11 cellular contexts compared by ENCODE assay signal in genomic region chr2:191202881-191203397, GRCh38. TPM values are rescaled to one million over a fixed set of nuclear protein-coding genes. Genes with fewer than 3 reads are reported as not detected.
DNase-seq lines count a peak whose midpoint lies in the region; ATAC-seq, FAIRE-seq and TF ChIP-seq lines count a peak whose summit lies in the region.
"Had no signal": no experiment of that assay in that cellular context is flagged by ENCODE, and none has a peak within 500 bp of the region (broad histone marks: within the 10 kb centered on the region; RNA-seq: fewer than 3 reads in every experiment).

No MANE protein-coding gene starts in this region.

- peaks cover 6% of the 10 kb centered on the region; the same call in 1 of the 3 replicates for H3K9me3 ChIP-seq in A549
- H3K9me3 ChIP-seq in GM12878 (replicated peaks; ENCODE audit: control insufficient read depth, insufficient read depth, low read length): no peaks in the 10 kb centered on the region; the same call in 2 of the 3 replicates
- H3K9me3 ChIP-seq in left lung: no peaks in the 10 kb centered on the region

- H3K4me1 ChIP-seq in A549 (0 out of 3 replicates have a peak, but pooled peaks cover 4% of the 10 kb centered on the region), GM12878 (ENCODE audit: control insufficient read depth, insufficient read depth, low read length) (no peaks in the 10 kb centered on the region), left lung (peaks cover 11 to 30% of the 10 kb centered on the region in 2 donors)

- TF ChIP-seq CTCF in A549 (IDR thresholded peaks at IDR 0.05) (no peak), GM12878 (IDR thresholded peaks at IDR 0.05 in 2 of 3, conservative IDR thresholded peaks at IDR 0.05 in 1 of 3; ENCODE audit: control insufficient read depth in 2 of 3, extremely low read depth in 1 of 3, insufficient read depth in 1 of 3, low read depth in 3 of 3, low read length in 3 of 3) (no peak), left lung (IDR thresholded peaks at IDR 0.05) (no peak)

- no peaks in the 10 kb centered on the region for H3K79me2 ChIP-seq in GM12878 (ENCODE audit: control insufficient read depth, insufficient read depth, low read length)

- ATAC-seq in A549 (no peak), HG02759 (IDR thresholded peaks at IDR 0.05; ENCODE audit: unreplicated experiment) (peak; percentile 33), GM12878 (peak; percentile 52), left lung (peak; percentile 48), HG02973 (IDR thresholded peaks at IDR 0.05; ENCODE audit: unreplicated experiment) (no peak)

- no TSS peak for BruUV-seq in GM12878 (replicated peaks; lab: Mats Ljungman, UMichigan)

- POLR2A ChIA-PET in A549 (lab: Yijun Ruan, JAX) (no interaction called here), GM12878 (lab: Charles Lee) (no interaction called here)

- FAIRE-seq in A549 (lab: Jason Lieb, UNC): no peak
- no peak for FAIRE-seq in GM12878 (lab: Jason Lieb, UNC)

- H3K4me3 ChIP-seq in A549 (no peak overlapping the region), GM12878 (no peak overlapping the region), left lung (no peak overlapping the region)

- H3K4me2 ChIP-seq in A549: no peak overlapping the region
- no peak overlapping the region for H3K4me2 ChIP-seq in GM12878 (ENCODE audit: control insufficient read depth, insufficient read depth)

- SMC1A ChIA-PET in GM12878 (lab: Charles Lee; ENCODE audit: uncharacterized antibody, unreplicated experiment): no interaction called here

- no peak for TF ChIP-seq EP300 in A549 (IDR thresholded peaks at IDR 0.05)
- TF ChIP-seq EP300 in GM12878 (IDR thresholded peaks at IDR 0.05; ENCODE audit: borderline replicate concordance in 1 of 2, control insufficient read depth in 1 of 2, low read depth in 2 of 2, low read length in 2 of 2): no peak

- H3K27me3 ChIP-seq in GM12878 (replicated peaks in 1 of 2; ENCODE audit: control insufficient read depth in 2 of 2, insufficient read depth in 2 of 2, low read length in 1 of 2) (no peaks in the 10 kb centered on the region), left lung (no peaks in the 10 kb centered on the region)

- no peaks in the 10 kb centered on the region for H3K36me3 ChIP-seq in GM12878 (ENCODE audit: control insufficient read depth in 2 of 2, insufficient read depth in 2 of 2, low read length in 1 of 2)
- H3K36me3 ChIP-seq in left lung: no peaks in the 10 kb centered on the region

- TF ChIP-seq POLR2A in A549 (IDR thresholded peaks at IDR 0.05; ENCODE audit: low read length) (no peak), GM12878 (IDR thresholded peaks at IDR 0.05; ENCODE audit: low read depth, low read length) (no peak)

- intact Hi-C loops in GM12878 (cut with micrococcal nuclease; ENCODE audit: unreplicated experiment): no loop called here
- intact Hi-C loops in left lung (cut with DNase I): no loop called here

- H2AFZ ChIP-seq in GM12878 (ENCODE audit: control insufficient read depth, low read depth, low read length): no peak overlapping the region

- peak overlapping the region; percentile 34 to 37; a peak in 4 of 6 replicates for H3K27ac ChIP-seq in A549
- no peak overlapping the region for H3K27ac ChIP-seq in GM12878 (ENCODE audit: control insufficient read depth, insufficient read depth)
- H3K27ac ChIP-seq in left lung: peak overlapping the region; percentile 42 to 70

- DNase-seq in A549 (ENCODE audit: low read depth in 1 of 2, low spot score in 1 of 2) (no peak), GM12878 (ENCODE audit: low read depth, low spot score) (no peak), left lung (no peak), hypothalamus (lab: John Stamatoyannopoulos, UW) (no peak), putamen (ENCODE audit: low spot score) (no peak)
- DNase-seq in activated CD4-positive, alpha-beta T cell treated with anti-CD3 and anti-CD28 coated beads, Interleukin-2, amount 50 U/mL, for 4 hours: no peak
- DNase-seq: Calu3, NCI-H2081 treated with DMSO at 0.1 percent for 48 hours, T-helper 9 cell had no signal

- H4K20me1 ChIP-seq in GM12878 (ENCODE audit: control insufficient read depth, insufficient read depth): no peaks in the 10 kb centered on the region

- H3K9ac ChIP-seq in GM12878 (ENCODE audit: control insufficient read depth, insufficient read depth, low read length): no peak overlapping the region

- in situ Hi-C loops in GM12878 (cut with MboI): no loop called here

- TF ChIP-seq RAD21 in A549 (conservative IDR thresholded peaks at IDR 0.05 in 1 of 2, IDR thresholded peaks at IDR 0.05 in 1 of 2) (no peak), GM12878 (IDR thresholded peaks at IDR 0.05; ENCODE audit: insufficient read depth, low read depth, low read length) (no peak)

- 79% methylated on average over 5 of the region's 5 CpGs for WGBS in A549 (ENCODE audit: missing lambda C conversion rate)
- WGBS in GM12878 (ENCODE audit: insufficient coverage, insufficient replicate concordance, low lambda C conversion rate, missing lambda C conversion rate): 57% methylated on average over 5 of the region's 5 CpGs

- RAD21 ChIA-PET in GM12878 (lab: Charles Lee; ENCODE audit: unreplicated experiment): no interaction called here

- CTCF ChIA-PET in A549 (lab: Yijun Ruan, JAX) (no interaction called here), GM12878 (lab: Yijun Ruan, JAX) (no interaction called here)

TF ChIP-seq in A549, 52 proteins besides CTCF, POLR2A, EP300 and RAD21:
- no peak for TF ChIP-seq MYC (IDR thresholded peaks at IDR 0.05; ENCODE audit: borderline replicate concordance, low read length)
- TF ChIP-seq CHD2 (IDR thresholded peaks at IDR 0.05; ENCODE audit: low read length, partially characterized antibody): no peak
- TF ChIP-seq EHMT2 (IDR thresholded peaks at IDR 0.05; ENCODE audit: low read depth): no peak

TF ChIP-seq in GM12878, 131 proteins besides CTCF, POLR2A, EP300 and RAD21 (continues in another document):
- TF ChIP-seq NR2C2 (IDR thresholded peaks at IDR 0.05; ENCODE audit: borderline replicate concordance, control insufficient read depth, insufficient read length, low read depth): no peak
- TF ChIP-seq TCF7 (IDR thresholded peaks at IDR 0.05; ENCODE audit: borderline replicate concordance): no peak
- no peak for TF ChIP-seq WRNIP1 (IDR thresholded peaks at IDR 0.05; ENCODE audit: borderline replicate concordance, low read depth, low read length)
- TF ChIP-seq CBFB (IDR thresholded peaks at IDR 0.05; ENCODE audit: low read depth): no peak
- no peak for TF ChIP-seq FOXK2 (IDR thresholded peaks at IDR 0.05)
- TF ChIP-seq GABPA (IDR thresholded peaks at IDR 0.05; ENCODE audit: low read depth): no peak
- TF ChIP-seq CREB1 (IDR thresholded peaks at IDR 0.05; ENCODE audit: low read depth): no peak
- TF ChIP-seq MEF2A (IDR thresholded peaks at IDR 0.05; ENCODE audit: insufficient read depth, low read depth, low read length): no peak
- no peak for TF ChIP-seq FOS (IDR thresholded peaks at IDR 0.05; ENCODE audit: borderline replicate concordance, extremely low read depth, insufficient read length)

RNA-seq across cellular contexts. Expression of gene MYO1B, which starts 42.3 kb away (rescaled TPM):
- polyA plus RNA-seq in A549 (2011; rRNA removed) (154 and 159 TPM in 2 replicates), A549 (2017; fragmentation: RNase III; extraction: RNeasy Plus Mini Kit Qiagen cat#74134 plus additional on column Dnase treatment) (77.7 to 96.4 TPM (median 77.9 TPM) in 3 replicates), GM12878 (2011; rRNA removed) (0.10 TPM in 2 replicates), GM12878 (2014; fragmentation: Illumina TruSeq; extraction: Trizol) (2.8 and 4.2 TPM in 2 replicates), GM12878 (2014; fragmentation: Nextera tagmentation; extraction: Ambion mirVana) (under 1 TPM; 0.40 to 0.57 TPM), GM12878 (2014; rRNA removed) (1.3 and 1.4 TPM in 2 replicates), GM12878 (2016; fragmentation: Nextera tagmentation; extraction: Ambion mirVana) (1 to 10 TPM; 1.2 to 1.8 TPM)
- 37.0 and 40.3 TPM in 2 replicates for polyA plus RNA-seq in A549 (2012; cell fraction: cytosol; rRNA removed)
- 28.8 and 43.5 TPM in 2 replicates for polyA plus RNA-seq in A549 (2012; cell fraction: nucleus; rRNA removed)
- 106 and 112 TPM in 2 replicates for polyA minus RNA-seq in A549 (2011; rRNA and poly(A)+ RNA removed)
- total RNA-seq in GM12878 (2013; cell fraction: nucleolus; rRNA removed): 10.2 and 12.8 TPM in 2 replicates
- total RNA-seq in GM12878 (2014; rRNA removed) (3.0 and 3.2 TPM in 2 replicates), GM12878 (2014; rRNA removed; fragmentation: Illumina TruSeq; extraction: Trizol) (3.5 and 4.2 TPM in 2 replicates), GM12878 (2021) (2.2 and 3.6 TPM in 2 replicates), left lung (100 to 1,000 TPM; 136 to 305 TPM)
- polyA plus RNA-seq in GM12878 (2011; ENCODE audit: low read depth): 0.42 TPM
- 0.04 and 0.10 TPM in 2 replicates for polyA plus RNA-seq in GM12878 (2011; cell fraction: cytosol; rRNA removed)
- polyA plus RNA-seq in GM12878 (2011; cell fraction: nucleus; rRNA removed): 0.10 and 0.13 TPM in 2 replicates
- polyA plus RNA-seq in GM12878 (2012): 0.42 and 0.69 TPM in 2 replicates
- 0.36 TPM in 1 of 2 replicates, not detected in the other for polyA minus RNA-seq in GM12878 (2011; rRNA and poly(A)+ RNA removed)
- polyA minus RNA-seq in GM12878 (2011; cell fraction: cytosol; rRNA and poly(A)+ RNA removed): not detected in 2 replicates
- 0.10 and 0.24 TPM in 2 replicates for polyA minus RNA-seq in GM12878 (2011; cell fraction: nucleus; rRNA and poly(A)+ RNA removed)

RNA-seq across cellular contexts. Expression of gene STAT4, which starts 52.1 kb away (rescaled TPM):
- polyA plus RNA-seq in A549 (2011; rRNA removed) (32.4 and 34.4 TPM in 2 replicates), A549 (2017; fragmentation: RNase III; extraction: RNeasy Plus Mini Kit Qiagen cat#74134 plus additional on column Dnase treatment) (11.6 to 14.0 TPM (median 11.7 TPM) in 3 replicates), GM12878 (2011; rRNA removed) (4.9 and 6.0 TPM in 2 replicates), GM12878 (2014; fragmentation: Illumina TruSeq; extraction: Trizol) (9.3 TPM in 2 replicates), GM12878 (2014; fragmentation: Nextera tagmentation; extraction: Ambion mirVana) (1 to 10 TPM; 3.1 to 4.4 TPM), GM12878 (2014; rRNA removed) (5.7 and 7.5 TPM in 2 replicates), GM12878 (2016; fragmentation: Nextera tagmentation; extraction: Ambion mirVana) (1 to 10 TPM; 7.3 to 7.9 TPM)
- 5.2 and 6.9 TPM in 2 replicates for polyA plus RNA-seq in A549 (2012; cell fraction: cytosol; rRNA removed)
- polyA plus RNA-seq in A549 (2012; cell fraction: nucleus; rRNA removed): 3.2 and 5.4 TPM in 2 replicates
- 15.4 and 26.1 TPM in 2 replicates for polyA minus RNA-seq in A549 (2011; rRNA and poly(A)+ RNA removed)
- total RNA-seq in GM12878 (2013; cell fraction: nucleolus; rRNA removed): 144 and 145 TPM in 2 replicates
- total RNA-seq in GM12878 (2014; rRNA removed) (6.7 and 8.3 TPM in 2 replicates), GM12878 (2014; rRNA removed; fragmentation: Illumina TruSeq; extraction: Trizol) (9.3 and 11.2 TPM in 2 replicates), GM12878 (2021) (5.7 and 6.9 TPM in 2 replicates), left lung (1 to 10 TPM; 4.4 to 4.5 TPM)
- polyA plus RNA-seq in GM12878 (2011; ENCODE audit: low read depth): 1.1 TPM
- polyA plus RNA-seq in GM12878 (2011; cell fraction: cytosol; rRNA removed): 1.7 and 1.9 TPM in 2 replicates
- polyA plus RNA-seq in GM12878 (2011; cell fraction: nucleus; rRNA removed): 4.0 and 5.4 TPM in 2 replicates
- 1.8 and 1.9 TPM in 2 replicates for polyA plus RNA-seq in GM12878 (2012)
- 3.2 and 6.2 TPM in 2 replicates for polyA minus RNA-seq in GM12878 (2011; rRNA and poly(A)+ RNA removed)
- polyA minus RNA-seq in GM12878 (2011; cell fraction: cytosol; rRNA and poly(A)+ RNA removed): 3.3 and 3.6 TPM in 2 replicates
- 6.3 and 6.6 TPM in 2 replicates for polyA minus RNA-seq in GM12878 (2011; cell fraction: nucleus; rRNA and poly(A)+ RNA removed)

Comparison
In these comparisons a context has a peak if more than half of its experiments do, and no peak if none do; other contexts are left out.
1. ATAC-seq: peak in HG02759 (single experiment), GM12878 (single experiment) and left lung (single experiment); none in A549 (0 of 2) and HG02973 (single experiment).
2. RNA of gene MYO1B, which starts 42.3 kb away (total RNA-seq): 136 to 305 TPM in left lung; 2.2 to 12.8 TPM in GM12878; every median in the first group is over 4 times any median in the second.